In genomic region chr10:78700413-78700812, GRCh38 we compare ENCODE assay signal across 10 cellular contexts.
DNase-seq lines count a peak whose midpoint lies in the region; TF ChIP-seq lines count a peak whose summit lies in the region.
"Had no signal": no experiment of that assay in that cellular context is flagged by ENCODE, and none has a peak within 500 bp of the region (broad histone marks: within the 10 kb centered on the region; RNA-seq: fewer than 3 reads in every experiment).

No MANE protein-coding gene starts in this region.

- no peak overlapping the region for H3K4me3 ChIP-seq in epithelial cell of esophagus (ENCODE audit: low read length)
- H3K4me3 ChIP-seq: A549 had no signal

- TF ChIP-seq CTCF in epithelial cell of esophagus (IDR thresholded peaks at IDR 0.05; ENCODE audit: insufficient read depth, low read depth, low read length, missing control alignments), result no peak
- TF ChIP-seq CTCF in GM13976 (IDR thresholded peaks at IDR 0.05; ENCODE audit: borderline replicate concordance, control extremely low read depth, extremely low read depth, insufficient read depth, missing control alignments), result no peak

- in situ Hi-C loops in GM13976 (cut with MboI; ENCODE audit: low sequenced_read_pairs, unreplicated experiment), result no loop called here

- peak; percentile 2 for DNase-seq in NCI-H2196 (lab: John Stamatoyannopoulos, UW; ENCODE audit: unreplicated experiment)
- DNase-seq in NCI-H2196 treated with DMSO at 0.1 percent for 48 hours (lab: John Stamatoyannopoulos, UW; ENCODE audit: unreplicated experiment), result no peak
- peak; percentile 74 for DNase-seq in NCI-H2171 treated with DMSO at 0.1 percent for 48 hours (lab: John Stamatoyannopoulos, UW)
- peak; percentile 50 for DNase-seq in epithelial cell of esophagus (ENCODE audit: low read depth)
- peak; percentile 55 for DNase-seq in pons (ENCODE audit: low spot score)
- DNase-seq in SW 1271 (lab: John Stamatoyannopoulos, UW), result no peak
- DNase-seq in GM13976 (ENCODE audit: low spot score), result no peak
- no peak for DNase-seq in activated T-cell treated with anti-CD3 and anti-CD28 coated beads, Interleukin-2, amount 50 U/mL, for 48 hours
- DNase-seq: immature natural killer cell had no signal

Comparison
In these comparisons a context has a peak if more than half of its experiments do, and no peak if none do; other contexts are left out.
1. DNase-seq: peak in NCI-H2196 (single experiment), NCI-H2171 treated with DMSO at 0.1 percent for 48 hours (single experiment), epithelial cell of esophagus (single experiment) and pons (single experiment); none in NCI-H2196 treated with DMSO at 0.1 percent for 48 hours (single experiment), SW 1271 (0 of 2), GM13976 (single experiment) and activated T-cell treated with anti-CD3 and anti-CD28 coated beads, Interleukin-2, amount 50 U/mL, for 48 hours (0 of 2).